In genomic region chr19:48907671-48908070, GRCh38 we compare ENCODE assay signal across 1 cellular context.
A peak's percentile ranks its signal among the peaks of the same experiment; 100 is the strongest.
TF ChIP-seq lines count a peak whose summit lies in the region.

No MANE protein-coding gene starts in this region.

TF ChIP-seq in HepG2, 621 proteins besides CTCF, POLR2A, EP300 and RAD21 (continued from another document and continues in another):
- peak; percentile 47 for TF ChIP-seq TFDP2 (CRISPR knock-in tag; IDR thresholded peaks at IDR 0.05)
- TF ChIP-seq NCOR1 (IDR thresholded peaks at IDR 0.05; ENCODE audit: borderline replicate concordance, low read length): peak; percentile 75
- TF ChIP-seq, protein P1, sequence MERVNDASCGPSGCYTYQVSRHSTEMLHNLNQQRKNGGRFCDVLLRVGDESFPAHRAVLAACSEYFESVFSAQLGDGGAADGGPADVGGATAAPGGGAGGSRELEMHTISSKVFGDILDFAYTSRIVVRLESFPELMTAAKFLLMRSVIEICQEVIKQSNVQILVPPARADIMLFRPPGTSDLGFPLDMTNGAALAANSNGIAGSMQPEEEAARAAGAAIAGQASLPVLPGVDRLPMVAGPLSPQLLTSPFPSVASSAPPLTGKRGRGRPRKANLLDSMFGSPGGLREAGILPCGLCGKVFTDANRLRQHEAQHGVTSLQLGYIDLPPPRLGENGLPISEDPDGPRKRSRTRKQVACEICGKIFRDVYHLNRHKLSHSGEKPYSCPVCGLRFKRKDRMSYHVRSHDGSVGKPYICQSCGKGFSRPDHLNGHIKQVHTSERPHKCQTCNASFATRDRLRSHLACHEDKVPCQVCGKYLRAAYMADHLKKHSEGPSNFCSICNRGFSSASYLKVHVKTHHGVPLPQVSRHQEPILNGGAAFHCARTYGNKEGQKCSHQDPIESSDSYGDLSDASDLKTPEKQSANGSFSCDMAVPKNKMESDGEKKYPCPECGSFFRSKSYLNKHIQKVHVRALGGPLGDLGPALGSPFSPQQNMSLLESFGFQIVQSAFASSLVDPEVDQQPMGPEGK (CRISPR knock-in tag; IDR thresholded peaks at IDR 0.05): peak; percentile 79
- TF ChIP-seq SALL1 (CRISPR knock-in tag; IDR thresholded peaks at IDR 0.05): peak; percentile 90
- TF ChIP-seq, protein P2, sequence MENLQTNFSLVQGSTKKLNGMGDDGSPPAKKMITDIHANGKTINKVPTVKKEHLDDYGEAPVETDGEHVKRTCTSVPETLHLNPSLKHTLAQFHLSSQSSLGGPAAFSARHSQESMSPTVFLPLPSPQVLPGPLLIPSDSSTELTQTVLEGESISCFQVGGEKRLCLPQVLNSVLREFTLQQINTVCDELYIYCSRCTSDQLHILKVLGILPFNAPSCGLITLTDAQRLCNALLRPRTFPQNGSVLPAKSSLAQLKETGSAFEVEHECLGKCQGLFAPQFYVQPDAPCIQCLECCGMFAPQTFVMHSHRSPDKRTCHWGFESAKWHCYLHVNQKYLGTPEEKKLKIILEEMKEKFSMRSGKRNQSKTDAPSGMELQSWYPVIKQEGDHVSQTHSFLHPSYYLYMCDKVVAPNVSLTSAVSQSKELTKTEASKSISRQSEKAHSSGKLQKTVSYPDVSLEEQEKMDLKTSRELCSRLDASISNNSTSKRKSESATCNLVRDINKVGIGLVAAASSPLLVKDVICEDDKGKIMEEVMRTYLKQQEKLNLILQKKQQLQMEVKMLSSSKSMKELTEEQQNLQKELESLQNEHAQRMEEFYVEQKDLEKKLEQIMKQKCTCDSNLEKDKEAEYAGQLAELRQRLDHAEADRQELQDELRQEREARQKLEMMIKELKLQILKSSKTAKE (CRISPR knock-in tag; IDR thresholded peaks at IDR 0.05; ENCODE audit: borderline replicate concordance): peak; percentile 38; the same call in 1 of the 2 replicates
- TF ChIP-seq, protein P3, sequence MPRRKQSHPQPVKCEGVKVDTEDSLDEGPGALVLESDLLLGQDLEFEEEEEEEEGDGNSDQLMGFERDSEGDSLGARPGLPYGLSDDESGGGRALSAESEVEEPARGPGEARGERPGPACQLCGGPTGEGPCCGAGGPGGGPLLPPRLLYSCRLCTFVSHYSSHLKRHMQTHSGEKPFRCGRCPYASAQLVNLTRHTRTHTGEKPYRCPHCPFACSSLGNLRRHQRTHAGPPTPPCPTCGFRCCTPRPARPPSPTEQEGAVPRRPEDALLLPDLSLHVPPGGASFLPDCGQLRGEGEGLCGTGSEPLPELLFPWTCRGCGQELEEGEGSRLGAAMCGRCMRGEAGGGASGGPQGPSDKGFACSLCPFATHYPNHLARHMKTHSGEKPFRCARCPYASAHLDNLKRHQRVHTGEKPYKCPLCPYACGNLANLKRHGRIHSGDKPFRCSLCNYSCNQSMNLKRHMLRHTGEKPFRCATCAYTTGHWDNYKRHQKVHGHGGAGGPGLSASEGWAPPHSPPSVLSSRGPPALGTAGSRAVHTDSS (CRISPR knock-in tag; conservative IDR thresholded peaks at IDR 0.05): no peak
- peak; percentile 54; the same call in 1 of the 2 replicates for TF ChIP-seq ZNF263 (CRISPR knock-in tag; IDR thresholded peaks at IDR 0.05)
- no peak for TF ChIP-seq NFE2L1 (CRISPR knock-in tag; IDR thresholded peaks at IDR 0.05; ENCODE audit: borderline replicate concordance)
- TF ChIP-seq, protein P4, sequence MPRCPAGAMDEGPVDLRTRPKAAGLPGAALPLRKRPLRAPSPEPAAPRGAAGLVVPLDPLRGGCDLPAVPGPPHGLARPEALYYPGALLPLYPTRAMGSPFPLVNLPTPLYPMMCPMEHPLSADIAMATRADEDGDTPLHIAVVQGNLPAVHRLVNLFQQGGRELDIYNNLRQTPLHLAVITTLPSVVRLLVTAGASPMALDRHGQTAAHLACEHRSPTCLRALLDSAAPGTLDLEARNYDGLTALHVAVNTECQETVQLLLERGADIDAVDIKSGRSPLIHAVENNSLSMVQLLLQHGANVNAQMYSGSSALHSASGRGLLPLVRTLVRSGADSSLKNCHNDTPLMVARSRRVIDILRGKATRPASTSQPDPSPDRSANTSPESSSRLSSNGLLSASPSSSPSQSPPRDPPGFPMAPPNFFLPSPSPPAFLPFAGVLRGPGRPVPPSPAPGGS (CRISPR knock-in tag; IDR thresholded peaks at IDR 0.05): no peak
- peak; percentile 31; the same call in 1 of the 2 replicates for TF ChIP-seq HMG20A (CRISPR knock-in tag; IDR thresholded peaks at IDR 0.05; ENCODE audit: borderline replicate concordance)
- TF ChIP-seq HDAC6 (IDR thresholded peaks at IDR 0.05; ENCODE audit: low read depth, low read length): no peak
- TF ChIP-seq ZNF430 (CRISPR knock-in tag; IDR thresholded peaks at IDR 0.05): peak; percentile 51; the same call in 1 of the 2 replicates
- no peak for TF ChIP-seq EHMT2 (IDR thresholded peaks at IDR 0.05; ENCODE audit: borderline replicate concordance, low read depth, low read length)
- TF ChIP-seq KDM3A (CRISPR knock-in tag; IDR thresholded peaks at IDR 0.05; ENCODE audit: low read depth): peak; percentile 58; the same call in 1 of the 2 replicates
- TF ChIP-seq MIER3 (CRISPR knock-in tag; IDR thresholded peaks at IDR 0.05; ENCODE audit: borderline replicate concordance): peak; percentile 71; the same call in 1 of the 2 replicates
- no peak for TF ChIP-seq ZNF597 (CRISPR knock-in tag; IDR thresholded peaks at IDR 0.05)
- TF ChIP-seq PRDM10 (CRISPR knock-in tag; IDR thresholded peaks at IDR 0.05; ENCODE audit: low read depth): 0 out of 2 replicates have a peak, but pooled peaks have one; percentile 40
- 0 out of 2 replicates have a peak, but pooled peaks have one; percentile 20 for TF ChIP-seq TRIM24 (CRISPR knock-in tag; IDR thresholded peaks at IDR 0.05)
- no peak for TF ChIP-seq TBL1XR1 (IDR thresholded peaks at IDR 0.05; ENCODE audit: borderline replicate concordance, low read length, partially characterized antibody)
- TF ChIP-seq ZNF333 (CRISPR knock-in tag; IDR thresholded peaks at IDR 0.05; ENCODE audit: borderline replicate concordance): no peak
- TF ChIP-seq, protein P5, sequence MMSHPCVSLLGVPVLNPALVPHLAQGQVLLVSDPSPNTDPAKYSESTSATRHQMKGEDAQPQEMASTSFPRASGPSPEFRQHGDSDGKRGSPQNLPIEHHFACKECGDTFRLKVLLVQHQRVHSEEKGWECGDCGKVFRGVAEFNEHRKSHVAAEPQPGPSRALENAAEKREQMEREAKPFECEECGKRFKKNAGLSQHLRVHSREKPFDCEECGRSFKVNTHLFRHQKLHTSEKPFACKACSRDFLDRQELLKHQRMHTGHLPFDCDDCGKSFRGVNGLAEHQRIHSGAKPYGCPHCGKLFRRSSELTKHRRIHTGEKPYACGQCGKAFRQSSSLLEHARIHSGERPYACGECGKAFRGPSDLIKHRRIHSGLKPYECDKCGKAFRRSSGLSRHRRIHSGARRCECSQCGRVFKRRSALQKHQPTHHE (CRISPR knock-in tag; IDR thresholded peaks at IDR 0.05; ENCODE audit: borderline replicate concordance): no peak
- peak; percentile 99 for TF ChIP-seq HNF4G (IDR thresholded peaks at IDR 0.05; ENCODE audit: borderline replicate concordance, low read depth, low read length)
- TF ChIP-seq HNF4G (CRISPR knock-in tag; IDR thresholded peaks at IDR 0.05; ENCODE audit: borderline replicate concordance, low read depth): peak; percentile 97
- peak; percentile 77 for TF ChIP-seq CEBPB (IDR thresholded peaks at IDR 0.05; ENCODE audit: borderline replicate concordance, low read depth, low read length)
- TF ChIP-seq ZBTB37 (CRISPR knock-in tag; IDR thresholded peaks at IDR 0.05): no peak
- no peak for TF ChIP-seq POLR2AphosphoS2 (IDR thresholded peaks at IDR 0.05; ENCODE audit: low read depth, low read length)
- TF ChIP-seq SCMH1 (CRISPR knock-in tag; IDR thresholded peaks at IDR 0.05; ENCODE audit: borderline replicate concordance): no peak
- TF ChIP-seq ZNF891 (CRISPR knock-in tag; IDR thresholded peaks at IDR 0.05): no peak
- peak; percentile 93 for TF ChIP-seq NR2F6 (IDR thresholded peaks at IDR 0.05)
- TF ChIP-seq NR2F6 (CRISPR knock-in tag; IDR thresholded peaks at IDR 0.05): peak; percentile 94
- peak; percentile 50 for TF ChIP-seq XRCC5 (optimal IDR thresholded peaks at IDR 0.05; ENCODE audit: low read length)
- TF ChIP-seq TBX2 (CRISPR knock-in tag; IDR thresholded peaks at IDR 0.05; ENCODE audit: borderline replicate concordance): no peak
- peak; percentile 59; the same call in 1 of the 2 replicates for TF ChIP-seq ZNF772 (CRISPR knock-in tag; IDR thresholded peaks at IDR 0.05)
- peak; percentile 52; the same call in 1 of the 2 replicates for TF ChIP-seq MAZ (IDR thresholded peaks at IDR 0.05; ENCODE audit: borderline replicate concordance, low read depth, low read length)
- peak; percentile 62; the same call in 1 of the 2 replicates for TF ChIP-seq MAZ (CRISPR knock-in tag; IDR thresholded peaks at IDR 0.05; ENCODE audit: low read depth)
- peak; percentile 38 for TF ChIP-seq PHF8 (CRISPR knock-in tag; IDR thresholded peaks at IDR 0.05)
- peak; percentile 75 for TF ChIP-seq BHLHE40 (IDR thresholded peaks at IDR 0.05; ENCODE audit: low read length)
- TF ChIP-seq ISL2 (CRISPR knock-in tag; IDR thresholded peaks at IDR 0.05): peak; percentile 33; the same call in 1 of the 2 replicates
- no peak for TF ChIP-seq KMT2B (CRISPR knock-in tag; IDR thresholded peaks at IDR 0.05)
- TF ChIP-seq SNRNP70 (IDR thresholded peaks at IDR 0.05; ENCODE audit: low read depth, low read length): no peak
- TF ChIP-seq ZNF282 (IDR thresholded peaks at IDR 0.05; ENCODE audit: partially characterized antibody): no peak
- TF ChIP-seq MAFG (CRISPR knock-in tag; IDR thresholded peaks at IDR 0.05): peak; percentile 83
- TF ChIP-seq TEAD3 (CRISPR knock-in tag; optimal IDR thresholded peaks at IDR 0.05; ENCODE audit: borderline replicate concordance): peak; percentile 97
- TF ChIP-seq MTA1 (CRISPR knock-in tag; IDR thresholded peaks at IDR 0.05; ENCODE audit: borderline replicate concordance): 0 out of 2 replicates have a peak, but pooled peaks have one; percentile 90
- no peak for TF ChIP-seq ZNF121 (CRISPR knock-in tag; IDR thresholded peaks at IDR 0.05)
- TF ChIP-seq SMARCC2 (IDR thresholded peaks at IDR 0.05): no peak
- no peak for TF ChIP-seq RFXAP (CRISPR knock-in tag; IDR thresholded peaks at IDR 0.05; ENCODE audit: borderline replicate concordance)
- TF ChIP-seq SOX5 (CRISPR knock-in tag; IDR thresholded peaks at IDR 0.05; ENCODE audit: borderline replicate concordance): peak; percentile 85
